Comparison of ENCODE assay signal across 28 cellular contexts in genomic region chr7:90248706-90249105, GRCh38.
"Had no signal": no experiment of that assay in that cellular context is flagged by ENCODE, and none has a peak within 500 bp of the region (broad histone marks: within the 10 kb centered on the region; RNA-seq: fewer than 3 reads in every experiment).

No MANE protein-coding gene starts in this region.

- H3K36me3 ChIP-seq: colonic mucosa, esophagus muscularis mucosa, esophagus squamous epithelium, gastrocnemius medialis, gastroesophageal sphincter, heart left ventricle, heart right ventricle had no signal

- FAIRE-seq: colon, endometrium, endothelial cell of umbilical vein, frontal cortex had no signal

- DNase-seq: colonic mucosa; cortex of kidney; dermis blood vessel endothelial cell; dorsolateral prefrontal cortex; effector CD4-positive, alpha-beta T cell; effector CD8-positive, alpha-beta T cell; effector memory CD4-positive, alpha-beta T cell; effector memory CD8-positive, alpha-beta T cell; endodermal cell; erythroblast; esophagus squamous epithelium; foreskin fibroblast; foreskin keratinocyte; foreskin melanocyte; gastrocnemius medialis; glutamatergic neuron; head of caudate nucleus; heart left ventricle; heart right ventricle had no signal

- ATAC-seq: effector memory CD8-positive, alpha-beta T cell; esophagus mucosa; foreskin keratinocyte; gastrocnemius medialis; gastroesophageal sphincter; heart left ventricle; heart right ventricle had no signal

- H3K4me1 ChIP-seq: colonic mucosa, foreskin keratinocyte had no signal

- H3K9me3 ChIP-seq: colonic mucosa, esophagus muscularis mucosa, esophagus squamous epithelium, gastrocnemius medialis, gastroesophageal sphincter, heart left ventricle, heart right ventricle had no signal

- H3K27ac ChIP-seq: colonic mucosa, coronary artery, dorsolateral prefrontal cortex, epithelial cell of prostate, esophagus muscularis mucosa, foreskin keratinocyte, gastrocnemius medialis, gastroesophageal sphincter, heart left ventricle had no signal

- H3K4me3 ChIP-seq: colonic mucosa, coronary artery, dorsolateral prefrontal cortex, esophagus muscularis mucosa, esophagus squamous epithelium, gastrocnemius medialis, gastroesophageal sphincter, heart left ventricle, heart right ventricle had no signal

- H3K27me3 ChIP-seq: colonic mucosa, dorsolateral prefrontal cortex, esophagus muscularis mucosa, esophagus squamous epithelium, foreskin keratinocyte, gastrocnemius medialis, gastroesophageal sphincter had no signal
